Comparison of ENCODE assay signal across 16 cellular contexts in genomic region chr16:27363246-27363632, GRCh38. TPM values are rescaled to one million over a fixed set of nuclear protein-coding genes. Genes with fewer than 3 reads are reported as not detected.
DNase-seq lines count a peak whose midpoint lies in the region; ATAC-seq and TF ChIP-seq lines count a peak whose summit lies in the region.
"Had no signal": no experiment of that assay in that cellular context is flagged by ENCODE, and none has a peak within 500 bp of the region (broad histone marks: within the 10 kb centered on the region; RNA-seq: fewer than 3 reads in every experiment).

No MANE protein-coding gene starts in this region.

- DNase-seq in CD8-positive, alpha-beta T cell: no peak
- DNase-seq in H7 (peak; percentile 53), cardiac fibroblast (ENCODE audit: low read depth in 2 of 2) (no peak), T-helper 1 cell (no peak), erythroblast (lab: John Stamatoyannopoulos, UW) (no peak), iPS-NIHi11 (ENCODE audit: low spot score) (no peak)
- DNase-seq in naive thymus-derived CD4-positive, alpha-beta T cell: no peak
- DNase-seq: activated CD8-positive, alpha-beta memory T cell treated with anti-CD3 and anti-CD28 coated beads for 24 hours; activated effector memory CD4-positive, alpha-beta T cell treated with anti-CD3 and anti-CD28 coated beads, Interleukin-2, amount 50 U/mL, for 16 hours; BE2C; IMR-90; MM.1S; NCI-H2081 treated with DMSO at 0.1 percent for 48 hours; NCI-H526; stimulated activated CD4-positive, alpha-beta T cell treated with anti-CD3 and anti-CD28 coated beads, Interleukin-2, amount 100 ng/mL, for 48 hours had no signal

- no peak overlapping the region for H3K27ac ChIP-seq in CD8-positive, alpha-beta T cell (ENCODE audit: low read depth, low read length)
- peak overlapping the region; percentile 17 for H3K27ac ChIP-seq in naive thymus-derived CD4-positive, alpha-beta T cell (ENCODE audit: low read depth, low read length)
- H3K27ac ChIP-seq: thoracic aorta had no signal

- H3K36me3 Mint-ChIP-seq in CD8-positive, alpha-beta T cell: peaks cover 63% of the 10 kb centered on the region
- peaks cover 18 to 54% (median 27%) of the 10 kb centered on the region in 5 donors for H3K36me3 Mint-ChIP-seq in naive thymus-derived CD4-positive, alpha-beta T cell

- H3K9me3 ChIP-seq in CD8-positive, alpha-beta T cell (ENCODE audit: low read length): no peaks in the 10 kb centered on the region
- H3K9me3 ChIP-seq in naive thymus-derived CD4-positive, alpha-beta T cell (ENCODE audit: control insufficient read depth in 2 of 3, low read length in 3 of 3): no peaks in the 10 kb centered on the region
- H3K9me3 ChIP-seq: BE2C, thoracic aorta had no signal

- no peaks in the 10 kb centered on the region for H3K27me3 ChIP-seq in CD8-positive, alpha-beta T cell (ENCODE audit: insufficient read depth, low read length)
- no peaks in the 10 kb centered on the region for H3K27me3 ChIP-seq in H7 (ENCODE audit: control insufficient read depth, insufficient read depth, low read length)
- H3K27me3 ChIP-seq in naive thymus-derived CD4-positive, alpha-beta T cell (ENCODE audit: control insufficient read depth in 2 of 2, insufficient read depth in 2 of 2, low read length in 2 of 2): no peaks in the 10 kb centered on the region
- H3K27me3 ChIP-seq: BE2C had no signal

- H3K4me3 Mint-ChIP-seq in CD8-positive, alpha-beta T cell: no peak overlapping the region
- no peak overlapping the region for H3K4me3 Mint-ChIP-seq in naive thymus-derived CD4-positive, alpha-beta T cell

- peaks cover 29% of the 10 kb centered on the region for H3K4me1 ChIP-seq in CD8-positive, alpha-beta T cell (ENCODE audit: insufficient read depth, low read length)
- H3K4me1 ChIP-seq in naive thymus-derived CD4-positive, alpha-beta T cell (ENCODE audit: control insufficient read depth in 2 of 2, insufficient read depth in 2 of 2, low read length in 2 of 2): peaks cover 13 to 30% of the 10 kb centered on the region in 2 donors
- H3K4me1 ChIP-seq: BE2C had no signal

- intact Hi-C loops in CD8-positive, alpha-beta T cell (cut with DNase I, micrococcal nuclease): no loop called here
- intact Hi-C loops in naive thymus-derived CD4-positive, alpha-beta T cell (cut with micrococcal nuclease): no loop called here

- POLR2A ChIA-PET in CD8-positive, alpha-beta T cell (lab: Charles Lee): no interaction called here
- POLR2A ChIA-PET in naive thymus-derived CD4-positive, alpha-beta T cell (lab: Charles Lee): interaction anchor here (1.0 kb wide), 1 partner anchor 9 kb away, joined by 6 read pairs; no protein-coding TSS in a partner anchor

- TF ChIP-seq CTCF in CD8-positive, alpha-beta T cell (IDR thresholded peaks at IDR 0.05): no peak
- peak; percentile 2 for TF ChIP-seq CTCF in cardiac fibroblast (IDR thresholded peaks at IDR 0.05; ENCODE audit: low read depth, low read length)

- H3K4me1 Mint-ChIP-seq in CD8-positive, alpha-beta T cell (ENCODE audit: low read depth): peaks cover 46% of the 10 kb centered on the region
- H3K4me1 Mint-ChIP-seq in naive thymus-derived CD4-positive, alpha-beta T cell: peaks cover 2 to 64% (median 56%) of the 10 kb centered on the region in 7 donors

- no peaks in the 10 kb centered on the region for H3K27me3 Mint-ChIP-seq in CD8-positive, alpha-beta T cell (ENCODE audit: low read depth)
- H3K27me3 Mint-ChIP-seq in naive thymus-derived CD4-positive, alpha-beta T cell: no peaks in the 10 kb centered on the region

- H3K4me3 ChIP-seq in CD8-positive, alpha-beta T cell (ENCODE audit: low read depth, low read length): no peak overlapping the region
- H3K4me3 ChIP-seq in H7 (ENCODE audit: insufficient read depth, low read depth, low read length): no peak overlapping the region
- no peak overlapping the region for H3K4me3 ChIP-seq in cardiac fibroblast (replicated peaks in 1 of 2; ENCODE audit: low read depth in 2 of 2, low read length in 2 of 2)
- H3K4me3 ChIP-seq in naive thymus-derived CD4-positive, alpha-beta T cell (ENCODE audit: low read length): no peak overlapping the region
- H3K4me3 ChIP-seq: thoracic aorta had no signal

- ATAC-seq in CD8-positive, alpha-beta T cell: no peak
- ATAC-seq in naive thymus-derived CD4-positive, alpha-beta T cell: no peak

- CTCF ChIA-PET in CD8-positive, alpha-beta T cell (lab: Charles Lee): interaction anchor here (1.1 to 2.4 kb wide), 3 partner anchors 128 to 184 kb away, joined by 3 to 9 read pairs (median 8); no protein-coding TSS in a partner anchor
- CTCF ChIA-PET in naive thymus-derived CD4-positive, alpha-beta T cell (lab: Charles Lee): interaction anchor here (1.3 kb wide), 1 partner anchor 10 kb away, joined by 4 read pairs; no protein-coding TSS in a partner anchor

- peak overlapping the region; percentile 80 for H3K27ac Mint-ChIP-seq in CD8-positive, alpha-beta T cell
- H3K27ac Mint-ChIP-seq in naive thymus-derived CD4-positive, alpha-beta T cell: peak overlapping the region in 7 of 9 donors; percentile 63 to 100 (median 89)

- H3K9me3 Mint-ChIP-seq in CD8-positive, alpha-beta T cell: no peaks in the 10 kb centered on the region
- no peaks in the 10 kb centered on the region for H3K9me3 Mint-ChIP-seq in naive thymus-derived CD4-positive, alpha-beta T cell

- TF ChIP-seq POLR2A in erythroblast (IDR thresholded peaks at IDR 0.05; ENCODE audit: low read length): no peak

- H3K36me3 ChIP-seq in CD8-positive, alpha-beta T cell (ENCODE audit: insufficient read depth, low read length): peaks cover 13% of the 10 kb centered on the region
- peaks cover 7% of the 10 kb centered on the region for H3K36me3 ChIP-seq in H7 (replicated peaks; ENCODE audit: control insufficient read depth, insufficient read depth, low read length)
- peaks cover 7 to 62% (median 25%) of the 10 kb centered on the region in 3 experiments for H3K36me3 ChIP-seq in naive thymus-derived CD4-positive, alpha-beta T cell (ENCODE audit: control insufficient read depth in 2 of 3, insufficient read depth in 3 of 3, low read length in 3 of 3)
- H3K36me3 ChIP-seq: BE2C had no signal

RNA-seq across cellular contexts. Expression of gene IL21R, which starts 38.7 kb away (rescaled TPM):
- total RNA-seq in CD8-positive, alpha-beta T cell: 100 to 1,000 TPM; 113 to 121 TPM
- total RNA-seq in H7 (2014; rRNA removed; shearing (Covaris generic)): 0.07 and 0.73 TPM in 2 replicates
- total RNA-seq in naive thymus-derived CD4-positive, alpha-beta T cell: 10 to 100 TPM; 24.6 to 40.9 (median 31.4) TPM
- 10 to 100 TPM; 37.1 to 52.1 TPM for polyA plus RNA-seq in naive thymus-derived CD4-positive, alpha-beta T cell

RNA-seq across cellular contexts. Expression of gene IL4R, which starts 49.5 kb away (rescaled TPM):
- 100 to 1,000 TPM; 224 to 240 TPM for total RNA-seq in CD8-positive, alpha-beta T cell
- 17.5 and 29.0 TPM in 2 replicates for total RNA-seq in H7 (2014; rRNA removed; shearing (Covaris generic))
- total RNA-seq in naive thymus-derived CD4-positive, alpha-beta T cell: 100 to 1,000 TPM; 158 to 498 (median 198) TPM
- 100 to 1,000 TPM in 1 of 2 donors, 10 to 100 TPM in 1; 99.8 to 128 TPM for polyA plus RNA-seq in naive thymus-derived CD4-positive, alpha-beta T cell

Comparison
In these comparisons a context has a peak if more than half of its experiments do, and no peak if none do; other contexts are left out.
1. RNA of gene IL21R, which starts 38.7 kb away (total RNA-seq): 113 to 121 TPM in CD8-positive, alpha-beta T cell and 24.6 to 40.9 TPM in naive thymus-derived CD4-positive, alpha-beta T cell; 0.07 to 0.73 TPM in H7; every median in the first group is over 10 times any median in the second.